Comparison of ENCODE assay signal across 22 cellular contexts in genomic region chr19:7620442-7621412, GRCh38. TPM values are rescaled to one million over a fixed set of nuclear protein-coding genes. Genes with fewer than 3 reads are reported as not detected.
DNase-seq lines count a peak whose midpoint lies in the region; ATAC-seq, FAIRE-seq and TF ChIP-seq lines count a peak whose summit lies in the region.
"Had no signal": no experiment of that assay in that cellular context is flagged by ENCODE, and none has a peak within 500 bp of the region (broad histone marks: within the 10 kb centered on the region; RNA-seq: fewer than 3 reads in every experiment).

No MANE protein-coding gene starts in this region.

- 97% methylated on average over 48 of the region's 57 CpGs for WGBS in GM12878 (ENCODE audit: insufficient coverage, insufficient replicate concordance, low lambda C conversion rate, missing lambda C conversion rate)
- 93 to 94% methylated on average over 48 to 57 of the region's 57 CpGs for WGBS in esophagus, 2 donors
- no CpG with 5 or more reads among the region's 57 CpGs for WGBS in neuronal stem cell (ENCODE audit: extremely low coverage in 2 of 2, insufficient read length in 2 of 2, insufficient replicate concordance in 1 of 2), 2 donors

- ATAC-seq in GM12878, result no peak
- no peak for ATAC-seq in upper lobe of right lung

- no peak overlapping the region for H4K91ac ChIP-seq in neuronal stem cell (ENCODE audit: low read depth, low read length, poor library complexity)

- no peak overlapping the region for H2AK5ac ChIP-seq in neuronal stem cell (ENCODE audit: low read depth, low read length)

- CTCF ChIA-PET in GM12878 (lab: Yijun Ruan, JAX), result no interaction called here

- H3K9ac ChIP-seq in GM12878 (ENCODE audit: control insufficient read depth, insufficient read depth, low read length), result no peak overlapping the region
- peak overlapping the region; percentile 44 for H3K9ac ChIP-seq in neuronal stem cell (ENCODE audit: low read depth, low read length, poor library complexity)
- H3K9ac ChIP-seq: GM23248 had no signal

- no peak overlapping the region for H3K18ac ChIP-seq in neuronal stem cell (ENCODE audit: low read length)

- no peak overlapping the region for H3K27ac ChIP-seq in GM12878 (ENCODE audit: control insufficient read depth, insufficient read depth)
- H3K27ac ChIP-seq in esophagus (ENCODE audit: low read depth in 2 of 2, low read length in 1 of 2), result peak overlapping the region; percentile 90 to 93
- H3K27ac ChIP-seq in neuronal stem cell (replicated peaks; ENCODE audit: low read length), result no peak overlapping the region
- peak overlapping the region; percentile 83 for H3K27ac ChIP-seq in upper lobe of right lung
- H3K27ac ChIP-seq: GM23248, HL-60, SK-N-MC had no signal

- H2BK5ac ChIP-seq in neuronal stem cell (ENCODE audit: low read length), result peak overlapping the region; percentile 24

- H2BK15ac ChIP-seq in neuronal stem cell (ENCODE audit: low read length), result no peak overlapping the region

- no peak overlapping the region for H2BK120ac ChIP-seq in neuronal stem cell (ENCODE audit: low read depth, low read length)

- intact Hi-C loops in GM12878 (cut with micrococcal nuclease; ENCODE audit: unreplicated experiment), result no loop called here
- intact Hi-C loops in upper lobe of right lung (cut with DNase I), result no loop called here

- H3K4ac ChIP-seq in neuronal stem cell (ENCODE audit: low read length), result no peak overlapping the region

- no peak overlapping the region for H3K14ac ChIP-seq in neuronal stem cell (ENCODE audit: low read length)

- H4K20me1 ChIP-seq in GM12878 (ENCODE audit: control insufficient read depth, insufficient read depth), result no peaks in the 10 kb centered on the region

- BruUV-seq in GM12878 (replicated peaks; lab: Mats Ljungman, UMichigan), result TSS peak; percentile 53

- TF ChIP-seq RAD21 in GM12878 (IDR thresholded peaks at IDR 0.05; ENCODE audit: insufficient read depth, low read depth, low read length), result no peak

- TF ChIP-seq POLR2A in GM12878 (IDR thresholded peaks at IDR 0.05; ENCODE audit: low read depth, low read length), result no peak; the same call in 1 of the 2 replicates

- RAD21 ChIA-PET in GM12878 (lab: Charles Lee; ENCODE audit: unreplicated experiment), result no interaction called here

- no peak overlapping the region for H4K8ac ChIP-seq in neuronal stem cell (ENCODE audit: low read depth, low read length)

- SMC1A ChIA-PET in GM12878 (lab: Charles Lee; ENCODE audit: uncharacterized antibody, unreplicated experiment), result no interaction called here

- TF ChIP-seq EP300 in GM12878 (IDR thresholded peaks at IDR 0.05; ENCODE audit: borderline replicate concordance in 1 of 2, control insufficient read depth in 1 of 2, low read depth in 2 of 2, low read length in 2 of 2), result no peak

- no peak overlapping the region for H3K23ac ChIP-seq in neuronal stem cell (ENCODE audit: low read depth, low read length, poor library complexity)

- no peak for TF ChIP-seq CTCF in GM12878 (IDR thresholded peaks at IDR 0.05 in 2 of 3, conservative IDR thresholded peaks at IDR 0.05 in 1 of 3; ENCODE audit: control insufficient read depth in 2 of 3, extremely low read depth in 1 of 3, insufficient read depth in 1 of 3, low read depth in 3 of 3, low read length in 3 of 3)
- TF ChIP-seq CTCF in upper lobe of right lung (IDR thresholded peaks at IDR 0.05), result no peak

- no peak overlapping the region for H3K4me2 ChIP-seq in GM12878 (ENCODE audit: control insufficient read depth, insufficient read depth)
- no peak overlapping the region for H3K4me2 ChIP-seq in neuronal stem cell (ENCODE audit: insufficient read depth, low read length, poor library complexity, severe bottlenecking)

- H3K4me1 ChIP-seq in GM12878 (ENCODE audit: control insufficient read depth, insufficient read depth, low read length) (no peaks in the 10 kb centered on the region), esophagus (ENCODE audit: control insufficient read depth in 2 of 2, insufficient read depth in 2 of 2, low read length in 1 of 2) (peaks cover 4 to 24% of the 10 kb centered on the region in 2 donors), neuronal stem cell (ENCODE audit: control insufficient read depth in 2 of 2, insufficient read depth in 1 of 2, low read depth in 1 of 2, low read length in 2 of 2) (no peaks in the 10 kb centered on the region), upper lobe of right lung (peaks cover 8% of the 10 kb centered on the region)
- H3K4me1 ChIP-seq: HAP-1 had no signal

- H3K79me1 ChIP-seq in neuronal stem cell (ENCODE audit: low read depth, low read length), result peaks cover 11% of the 10 kb centered on the region

- no peak for FAIRE-seq in GM12878 (lab: Jason Lieb, UNC)
- no peak for FAIRE-seq in HTR-8/SVneo (lab: Jason Lieb, UNC)

- in situ Hi-C loops in GM12878 (cut with MboI), result no loop called here

- H3K36me3 ChIP-seq in GM12878 (ENCODE audit: control insufficient read depth in 2 of 2, insufficient read depth in 2 of 2, low read length in 1 of 2) (peaks cover 0 to 25% of the 10 kb centered on the region in 2 experiments; a peak in 3 of 4 replicates), esophagus (ENCODE audit: control insufficient read depth in 2 of 2, insufficient read depth in 2 of 2, low read length in 1 of 2) (peaks cover 10 to 76% of the 10 kb centered on the region in 2 donors), neuronal stem cell (replicated peaks in 1 of 2; ENCODE audit: control insufficient read depth in 2 of 2, insufficient read depth in 2 of 2, low read length in 2 of 2) (peaks cover 44 to 75% of the 10 kb centered on the region in 2 donors), upper lobe of right lung (peaks cover 72% of the 10 kb centered on the region)

- H3K27me3 ChIP-seq in GM12878 (replicated peaks in 1 of 2; ENCODE audit: control insufficient read depth in 2 of 2, insufficient read depth in 2 of 2, low read length in 1 of 2) (no peaks in the 10 kb centered on the region), esophagus (ENCODE audit: control insufficient read depth in 1 of 2, insufficient read depth in 2 of 2, low read length in 2 of 2) (no peaks in the 10 kb centered on the region), neuronal stem cell (ENCODE audit: control insufficient read depth in 3 of 3, insufficient read depth in 3 of 3, low read depth in 1 of 3, low read length in 3 of 3) (no peaks in the 10 kb centered on the region), upper lobe of right lung (no peaks in the 10 kb centered on the region)

- H2BK12ac ChIP-seq in neuronal stem cell (ENCODE audit: low read length), result no peak overlapping the region

- H3K79me2 ChIP-seq in GM12878 (ENCODE audit: control insufficient read depth, insufficient read depth, low read length), result no peaks in the 10 kb centered on the region

- H2AFZ ChIP-seq in GM12878 (ENCODE audit: control insufficient read depth, low read depth, low read length) (no peak overlapping the region), neuronal stem cell (ENCODE audit: low read length) (no peak overlapping the region)
- H2AFZ ChIP-seq: GM23248 had no signal

- POLR2A ChIA-PET in GM12878 (lab: Charles Lee), result interaction anchor here (0.6 to 1.2 kb wide), 2 partner anchors 15 to 229 kb away, joined by 3 to 4 read pairs; no protein-coding TSS in a partner anchor

- no peak for DNase-seq in GM12878 (ENCODE audit: low read depth, low spot score)
- DNase-seq in neuronal stem cell (ENCODE audit: low spot score), result no peak
- peak; percentile 68 for DNase-seq in upper lobe of right lung
- no peak for DNase-seq in Ammon's horn (ENCODE audit: low spot score)
- no peak for DNase-seq in stimulated activated CD4-positive, alpha-beta T cell treated with anti-CD3 and anti-CD28 coated beads, Interleukin-1b, Interleukin-23, amount 100 ng/mL, for 48 hours
- DNase-seq in HTR-8/SVneo (ENCODE audit: insufficient read length, low spot score), result no peak
- DNase-seq: AML-193; DMS 273 treated with DMSO at 0.1 percent for 48 hours; GDM1; GM23248; NCI-H1105; NCI-H1694; NCI-H2081 treated with DMSO at 0.1 percent for 48 hours; NK-92 treated with Interleukin-12 subunit alpha and Interleukin-12 subunit beta, amount 100 ng/mL, for 24 hours; Right ventricle myocardium superior had no signal

- no peak overlapping the region for H3K4me3 ChIP-seq in GM12878
- H3K4me3 ChIP-seq in esophagus (ENCODE audit: low read depth in 1 of 2, low read length in 2 of 2), result no peak overlapping the region
- H3K4me3 ChIP-seq in neuronal stem cell (ENCODE audit: low read length in 2 of 2), result no peak overlapping the region
- H3K4me3 ChIP-seq in upper lobe of right lung, result no peak overlapping the region
- H3K4me3 ChIP-seq: GM23248, HAP-1, SK-N-MC had no signal

- no peaks in the 10 kb centered on the region for H3K9me3 ChIP-seq in GM12878 (replicated peaks; ENCODE audit: control insufficient read depth, insufficient read depth, low read length)
- H3K9me3 ChIP-seq in esophagus (ENCODE audit: control insufficient read depth in 2 of 2, insufficient read depth in 1 of 2, low read depth in 1 of 2, low read length in 1 of 2), result peaks cover 0 to 2% of the 10 kb centered on the region in 2 donors
- no peaks in the 10 kb centered on the region for H3K9me3 ChIP-seq in neuronal stem cell (replicated peaks in 1 of 2; ENCODE audit: control insufficient read depth in 2 of 2, insufficient read depth in 1 of 2, low read depth in 1 of 2, low read length in 2 of 2)
- H3K9me3 ChIP-seq in upper lobe of right lung, result no peaks in the 10 kb centered on the region
- H3K9me3 ChIP-seq: HAP-1 had no signal

RNA-seq across cellular contexts. Expression of gene XAB2, which starts 8.6 kb away (rescaled TPM):
- 33.5 and 37.0 TPM in 2 replicates for total RNA-seq in GM12878 (2013; cell fraction: nucleolus; rRNA removed)
- total RNA-seq in GM12878 (2014; rRNA removed), result 29.6 and 41.5 TPM in 2 replicates
- total RNA-seq in GM12878 (2014; rRNA removed; fragmentation: Illumina TruSeq; extraction: Trizol), result 13.5 and 15.3 TPM in 2 replicates
- 42.9 and 45.1 TPM in 2 replicates for total RNA-seq in GM12878 (2021)
- 14.8 TPM for polyA plus RNA-seq in GM12878 (2011; ENCODE audit: low read depth)
- polyA plus RNA-seq in GM12878 (2011; rRNA removed), result 9.3 and 28.5 TPM in 2 replicates
- 38.1 and 53.8 TPM in 2 replicates for polyA plus RNA-seq in GM12878 (2011; cell fraction: cytosol; rRNA removed)
- 131 and 151 TPM in 2 replicates for polyA plus RNA-seq in GM12878 (2011; cell fraction: nucleus; rRNA removed)
- 39.2 and 44.4 TPM in 2 replicates for polyA plus RNA-seq in GM12878 (2012)
- polyA plus RNA-seq in GM12878 (2014; fragmentation: Illumina TruSeq; extraction: Trizol), result 2.3 and 11.3 TPM in 2 replicates
- polyA plus RNA-seq in GM12878 (2014; fragmentation: Nextera tagmentation; extraction: Ambion mirVana), result under 1 TPM; 0.34 to 0.66 TPM
- polyA plus RNA-seq in GM12878 (2014; rRNA removed), result 38.1 and 43.5 TPM in 2 replicates
- 10 to 100 TPM; 17.3 to 20.4 TPM for polyA plus RNA-seq in GM12878 (2016; fragmentation: Nextera tagmentation; extraction: Ambion mirVana)
- 46.3 and 67.8 TPM in 2 replicates for polyA minus RNA-seq in GM12878 (2011; rRNA and poly(A)+ RNA removed)
- 31.8 and 32.5 TPM in 2 replicates for polyA minus RNA-seq in GM12878 (2011; cell fraction: cytosol; rRNA and poly(A)+ RNA removed)
- 25.0 and 39.0 TPM in 2 replicates for polyA minus RNA-seq in GM12878 (2011; cell fraction: nucleus; rRNA and poly(A)+ RNA removed)
- polyA plus RNA-seq in esophagus, result 10 to 100 TPM; 26.9 to 28.1 TPM
- 25.9 TPM for polyA plus RNA-seq in neuronal stem cell (2013, experiment 1 of 2)
- 24.7 TPM for polyA plus RNA-seq in neuronal stem cell (2013, experiment 2 of 2)
- 42.3 TPM for total RNA-seq in upper lobe of right lung

RNA-seq across cellular contexts. Expression of gene PET100, which starts 8.9 kb away (rescaled TPM):
- 5.1 and 12.9 TPM in 2 replicates for total RNA-seq in GM12878 (2013; cell fraction: nucleolus; rRNA removed)
- total RNA-seq in GM12878 (2014; rRNA removed), result 47.0 and 60.8 TPM in 2 replicates
- 90.7 and 92.9 TPM in 2 replicates for total RNA-seq in GM12878 (2014; rRNA removed; fragmentation: Illumina TruSeq; extraction: Trizol)
- total RNA-seq in GM12878 (2021), result 156 and 159 TPM in 2 replicates
- 19.6 TPM for polyA plus RNA-seq in GM12878 (2011; ENCODE audit: low read depth)
- polyA plus RNA-seq in GM12878 (2011; rRNA removed), result 73.8 and 108 TPM in 2 replicates
- 20.6 and 26.3 TPM in 2 replicates for polyA plus RNA-seq in GM12878 (2011; cell fraction: cytosol; rRNA removed)
- 19.2 and 38.5 TPM in 2 replicates for polyA plus RNA-seq in GM12878 (2011; cell fraction: nucleus; rRNA removed)
- 82.4 and 139 TPM in 2 replicates for polyA plus RNA-seq in GM12878 (2012)
- 47.3 and 85.6 TPM in 2 replicates for polyA plus RNA-seq in GM12878 (2014; fragmentation: Illumina TruSeq; extraction: Trizol)
- 100 to 1,000 TPM; 353 to 462 TPM for polyA plus RNA-seq in GM12878 (2014; fragmentation: Nextera tagmentation; extraction: Ambion mirVana)
- polyA plus RNA-seq in GM12878 (2014; rRNA removed), result 66.0 and 79.5 TPM in 2 replicates
- polyA plus RNA-seq in GM12878 (2016; fragmentation: Nextera tagmentation; extraction: Ambion mirVana), result 100 to 1,000 TPM; 332 to 386 TPM
- polyA minus RNA-seq in GM12878 (2011; rRNA and poly(A)+ RNA removed), result 3.7 and 9.2 TPM in 2 replicates
- 2.5 and 12.3 TPM in 2 replicates for polyA minus RNA-seq in GM12878 (2011; cell fraction: cytosol; rRNA and poly(A)+ RNA removed)
- 3.7 and 8.1 TPM in 2 replicates for polyA minus RNA-seq in GM12878 (2011; cell fraction: nucleus; rRNA and poly(A)+ RNA removed)
- polyA plus RNA-seq in esophagus, result 100 to 1,000 TPM in 1 of 2 donors, 10 to 100 TPM in 1; 81.3 to 234 TPM
- polyA plus RNA-seq in neuronal stem cell (2013, experiment 1 of 2), result 591 TPM
- polyA plus RNA-seq in neuronal stem cell (2013, experiment 2 of 2), result 612 TPM
- total RNA-seq in upper lobe of right lung, result 93.2 TPM

RNA-seq across cellular contexts. Expression of gene PCP2, which starts 12.8 kb away (rescaled TPM):
- not detected in 2 replicates for total RNA-seq in GM12878 (2013; cell fraction: nucleolus; rRNA removed)
- total RNA-seq in GM12878 (2014; rRNA removed) (not detected in 2 replicates), GM12878 (2014; rRNA removed; fragmentation: Illumina TruSeq; extraction: Trizol) (0.31 TPM in 1 of 2 replicates, not detected in the other), GM12878 (2021) (0.27 and 0.62 TPM in 2 replicates), upper lobe of right lung (3.5 TPM)
- polyA plus RNA-seq in GM12878 (2011; ENCODE audit: low read depth), result not detected
- polyA plus RNA-seq in GM12878 (2011; rRNA removed) (0.19 TPM in 1 of 2 replicates, not detected in the other), GM12878 (2014; fragmentation: Illumina TruSeq; extraction: Trizol) (0.10 TPM in 1 of 2 replicates, not detected in the other), GM12878 (2014; fragmentation: Nextera tagmentation; extraction: Ambion mirVana) (not detected), GM12878 (2014; rRNA removed) (0.15 and 0.31 TPM in 2 replicates), GM12878 (2016; fragmentation: Nextera tagmentation; extraction: Ambion mirVana) (not detected), esophagus (1 to 10 TPM in 1 of 2 donors, under 1 TPM in 1; 0.58 to 1.3 TPM)
- 0.22 and 0.59 TPM in 2 replicates for polyA plus RNA-seq in GM12878 (2011; cell fraction: cytosol; rRNA removed)
- polyA plus RNA-seq in GM12878 (2011; cell fraction: nucleus; rRNA removed), result 2.7 and 3.9 TPM in 2 replicates
- polyA plus RNA-seq in GM12878 (2012), result 2.7 and 4.4 TPM in 2 replicates
- polyA minus RNA-seq in GM12878 (2011; rRNA and poly(A)+ RNA removed), result not detected in 2 replicates
- polyA minus RNA-seq in GM12878 (2011; cell fraction: cytosol; rRNA and poly(A)+ RNA removed), result not detected in 2 replicates
- polyA minus RNA-seq in GM12878 (2011; cell fraction: nucleus; rRNA and poly(A)+ RNA removed), result not detected in 2 replicates
- polyA plus RNA-seq in neuronal stem cell (2013, experiment 1 of 2), result not detected
- polyA plus RNA-seq in neuronal stem cell (2013, experiment 2 of 2), result not detected
- total RNA-seq: GM23248, HT1080, LHCN-M2, NCI-H460 had no signal
- polyA plus RNA-seq: GM23248 had no signal

RNA-seq across cellular contexts. Expression of gene STXBP2, which starts 16.2 kb away (rescaled TPM):
- total RNA-seq in GM12878 (2013; cell fraction: nucleolus; rRNA removed), result 72.6 and 93.2 TPM in 2 replicates
- 38.9 and 48.5 TPM in 2 replicates for total RNA-seq in GM12878 (2014; rRNA removed)
- 27.2 and 27.4 TPM in 2 replicates for total RNA-seq in GM12878 (2014; rRNA removed; fragmentation: Illumina TruSeq; extraction: Trizol)
- total RNA-seq in GM12878 (2021), result 106 and 111 TPM in 2 replicates
- 75.4 TPM for polyA plus RNA-seq in GM12878 (2011; ENCODE audit: low read depth)
- polyA plus RNA-seq in GM12878 (2011; rRNA removed), result 52.5 and 74.3 TPM in 2 replicates
- polyA plus RNA-seq in GM12878 (2011; cell fraction: cytosol; rRNA removed), result 67.0 and 97.4 TPM in 2 replicates
- polyA plus RNA-seq in GM12878 (2011; cell fraction: nucleus; rRNA removed), result 391 and 432 TPM in 2 replicates
- 121 and 140 TPM in 2 replicates for polyA plus RNA-seq in GM12878 (2012)
- polyA plus RNA-seq in GM12878 (2014; fragmentation: Illumina TruSeq; extraction: Trizol), result 23.3 and 43.9 TPM in 2 replicates
- polyA plus RNA-seq in GM12878 (2014; fragmentation: Nextera tagmentation; extraction: Ambion mirVana), result 10 to 100 TPM in 1 of 2 experiments, 1 to 10 TPM in 1; 2.6 to 11.9 TPM
- 103 and 119 TPM in 2 replicates for polyA plus RNA-seq in GM12878 (2014; rRNA removed)
- 10 to 100 TPM; 95.3 to 96.5 TPM for polyA plus RNA-seq in GM12878 (2016; fragmentation: Nextera tagmentation; extraction: Ambion mirVana)
- 265 and 650 TPM in 2 replicates for polyA minus RNA-seq in GM12878 (2011; rRNA and poly(A)+ RNA removed)
- polyA minus RNA-seq in GM12878 (2011; cell fraction: cytosol; rRNA and poly(A)+ RNA removed), result 52.2 and 53.7 TPM in 2 replicates
- polyA minus RNA-seq in GM12878 (2011; cell fraction: nucleus; rRNA and poly(A)+ RNA removed), result 109 and 189 TPM in 2 replicates
- 10 to 100 TPM; 73.2 to 88.7 TPM for polyA plus RNA-seq in esophagus
- 15.8 TPM for polyA plus RNA-seq in neuronal stem cell (2013, experiment 1 of 2)
- polyA plus RNA-seq in neuronal stem cell (2013, experiment 2 of 2), result 14.9 TPM
- total RNA-seq in upper lobe of right lung, result 162 TPM

RNA-seq across cellular contexts. Expression of gene CAMSAP3, which starts 25.1 kb away (rescaled TPM):
- total RNA-seq in GM12878 (2013; cell fraction: nucleolus; rRNA removed), result 3.7 and 5.0 TPM in 2 replicates
- total RNA-seq in GM12878 (2014; rRNA removed), result 1.1 and 1.9 TPM in 2 replicates
- total RNA-seq in GM12878 (2014; rRNA removed; fragmentation: Illumina TruSeq; extraction: Trizol), result 0.64 and 0.72 TPM in 2 replicates
- total RNA-seq in GM12878 (2021), result 5.6 and 6.3 TPM in 2 replicates
- polyA plus RNA-seq in GM12878 (2011; ENCODE audit: low read depth), result 0.30 TPM
- polyA plus RNA-seq in GM12878 (2011; rRNA removed), result 0.23 and 0.72 TPM in 2 replicates
- 0.73 and 0.85 TPM in 2 replicates for polyA plus RNA-seq in GM12878 (2011; cell fraction: cytosol; rRNA removed)
- 6.8 and 8.1 TPM in 2 replicates for polyA plus RNA-seq in GM12878 (2011; cell fraction: nucleus; rRNA removed)
- 1.9 and 2.6 TPM in 2 replicates for polyA plus RNA-seq in GM12878 (2012)
- 0.75 and 3.3 TPM in 2 replicates for polyA plus RNA-seq in GM12878 (2014; fragmentation: Illumina TruSeq; extraction: Trizol)
- polyA plus RNA-seq in GM12878 (2014; fragmentation: Nextera tagmentation; extraction: Ambion mirVana), result under 1 TPM; 0.03 to 0.22 TPM
- 1.9 and 3.9 TPM in 2 replicates for polyA plus RNA-seq in GM12878 (2014; rRNA removed)
- under 1 TPM; 0.37 to 0.47 TPM for polyA plus RNA-seq in GM12878 (2016; fragmentation: Nextera tagmentation; extraction: Ambion mirVana)
- 0.37 and 1.1 TPM in 2 replicates for polyA minus RNA-seq in GM12878 (2011; rRNA and poly(A)+ RNA removed)
- polyA minus RNA-seq in GM12878 (2011; cell fraction: cytosol; rRNA and poly(A)+ RNA removed), result 1.6 and 2.1 TPM in 2 replicates
- 1.1 and 2.1 TPM in 2 replicates for polyA minus RNA-seq in GM12878 (2011; cell fraction: nucleus; rRNA and poly(A)+ RNA removed)
- polyA plus RNA-seq in esophagus, result 10 to 100 TPM; 24.3 to 40.9 TPM
- polyA plus RNA-seq in neuronal stem cell (2013, experiment 1 of 2), result 13.7 TPM
- 14.1 TPM for polyA plus RNA-seq in neuronal stem cell (2013, experiment 2 of 2)
- total RNA-seq in upper lobe of right lung, result 29.1 TPM
- total RNA-seq: GM23248, HT1080, LHCN-M2 had no signal
- polyA plus RNA-seq: GM23248 had no signal

Comparison
In these comparisons a context has a peak if more than half of its experiments do, and no peak if none do; other contexts are left out.
1. H3K27ac ChIP-seq: peak in esophagus (2 of 2) and upper lobe of right lung (single experiment); none in GM12878 (single experiment) and neuronal stem cell (single experiment).